In the genomic region with DNA sequence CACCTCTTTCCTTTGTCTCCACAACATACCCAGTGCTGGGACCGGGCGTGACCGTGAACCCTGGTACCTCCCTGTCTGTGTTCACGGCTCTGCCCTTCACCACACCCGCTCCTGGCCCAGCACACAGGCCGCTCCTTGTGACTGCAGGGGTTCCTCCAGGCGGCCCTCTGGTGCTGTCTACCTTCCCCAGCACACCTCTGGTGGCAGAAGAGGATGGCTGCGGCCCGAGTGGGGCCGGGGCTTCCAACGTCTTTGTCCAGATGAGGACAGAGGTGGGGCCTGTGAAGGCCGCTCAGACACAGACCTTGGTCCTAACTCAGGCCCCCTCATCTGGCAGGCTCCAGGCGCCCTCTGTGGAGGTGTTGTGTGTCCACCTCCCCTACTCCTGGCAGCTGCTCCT, we compare ENCODE assay signal across 24 cellular contexts.
"Had no signal": no experiment of that assay in that cellular context is flagged by ENCODE, and none has a peak within 500 bp of the region (broad histone marks: within the 10 kb centered on the region; RNA-seq: fewer than 3 reads in every experiment).

No MANE protein-coding gene starts in this region.

- H3K4me1 Mint-ChIP-seq: memory B cell; mesothelial cell of epicardium; naive thymus-derived CD4-positive, alpha-beta T cell; nephron had no signal

- H3K27ac Mint-ChIP-seq: effector memory CD8-positive, alpha-beta T cell; memory B cell; mesothelial cell of epicardium; nephron; neural progenitor cell; type B pancreatic cell had no signal

- H3K4me3 Mint-ChIP-seq: effector memory CD8-positive, alpha-beta T cell; memory B cell; mesothelial cell of epicardium; naive thymus-derived CD4-positive, alpha-beta T cell; nephron; neural progenitor cell; type B pancreatic cell had no signal

- H3K4me3 ChIP-seq: lung, mucosa of descending colon, neural progenitor cell, psoas muscle, skin epidermis, stomach, thyroid gland had no signal

- H3K4me1 ChIP-seq: neural progenitor cell, psoas muscle, stomach, thyroid gland had no signal

- H3K9me3 Mint-ChIP-seq: effector memory CD8-positive, alpha-beta T cell; memory B cell; mesothelial cell of epicardium; nephron; neural progenitor cell; type B pancreatic cell had no signal

- FAIRE-seq: frontal cortex, kidney had no signal

- H3K36me3 Mint-ChIP-seq: memory B cell, mesothelial cell of epicardium, neural progenitor cell, type B pancreatic cell had no signal

- H3K27me3 ChIP-seq: neural progenitor cell, stomach, thyroid gland had no signal

- H3K4me2 ChIP-seq: neural progenitor cell had no signal

- H3K36me3 ChIP-seq: neural progenitor cell, stomach, thyroid gland had no signal

- DNase-seq: cerebellar nuclear complex; cortex of kidney; effector memory CD8-positive, alpha-beta T cell; hypothalamus; kidney; mucosa of descending colon; naive thymus-derived CD4-positive, alpha-beta T cell; psoas muscle; right cardiac atrium; stimulated activated CD4-positive, alpha-beta T cell treated with anti-CD3 and anti-CD28 coated beads, Interleukin-1b, Interleukin-23, amount 100 ng/mL, for 48 hours; stimulated activated CD4-positive, alpha-beta T cell treated with anti-CD3 and anti-CD28 coated beads, Interleukin-4, amount 100 ng/mL, for 1 hour; stimulated activated CD8-positive, alpha-beta memory T cell treated with anti-CD3 and anti-CD28 coated beads, Interleukin-4, amount 100 ng/mL, for 48 hours; stimulated activated naive CD4-positive, alpha-beta T cell treated with Interleukin-2 at 50 U/mL for 16 hours; stomach; thyroid gland had no signal

- H2AFZ ChIP-seq: neural progenitor cell had no signal

- H3K27me3 Mint-ChIP-seq: effector memory CD8-positive, alpha-beta T cell; naive thymus-derived CD4-positive, alpha-beta T cell had no signal

- H3K9me3 ChIP-seq: mucosa of descending colon, psoas muscle, stomach, thyroid gland had no signal

- H3K27ac ChIP-seq: neural progenitor cell, psoas muscle, skin epidermis, stomach, thyroid gland had no signal

- ATAC-seq: effector memory CD8-positive, alpha-beta T cell; left lobe of liver; mucosa of descending colon; naive thymus-derived CD4-positive, alpha-beta T cell; psoas muscle; right cardiac atrium had no signal
